ENCODE assay signal across 8 cellular contexts in the genomic region with DNA sequence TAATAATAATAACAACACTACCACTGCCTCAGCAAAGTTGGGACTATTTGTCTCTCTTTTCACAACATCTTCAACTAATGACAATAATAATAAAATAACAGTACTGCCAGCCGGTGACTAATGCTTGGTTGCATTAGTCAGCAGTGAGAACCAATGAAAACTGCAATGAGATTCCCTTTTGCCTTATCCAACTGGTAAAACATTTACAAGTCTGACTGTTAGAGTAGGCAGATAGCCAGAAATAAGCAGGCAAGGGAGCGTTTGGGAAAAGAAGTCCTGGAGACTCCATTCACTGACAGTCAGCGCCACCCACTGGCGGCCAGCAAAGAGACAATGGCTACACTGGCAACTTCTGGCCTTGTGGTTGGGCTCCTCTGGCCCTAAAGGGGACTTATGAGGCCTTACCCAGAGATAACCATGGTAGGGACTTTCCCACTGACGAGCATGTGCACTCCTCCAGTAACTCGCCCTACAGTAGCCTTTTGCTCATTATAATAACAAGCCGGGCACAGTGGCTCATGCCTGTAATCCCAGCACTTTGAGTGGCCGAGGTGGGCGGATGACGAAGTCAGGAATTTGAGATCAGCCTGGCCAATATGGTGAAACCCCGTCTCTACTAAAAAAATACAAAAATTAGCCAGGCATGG. TPM values are rescaled to one million over a fixed set of nuclear protein-coding genes. Genes with fewer than 3 reads are reported as not detected.
DNase-seq lines count a peak whose midpoint lies in the region; ATAC-seq and TF ChIP-seq lines count a peak whose summit lies in the region.

No MANE protein-coding gene starts in this region.

- CTCF ChIA-PET in PC-3 (lab: Charles Lee): interaction anchor here (4.9 kb wide), 1 partner anchor 33 kb away, joined by 44 read pairs; no protein-coding TSS in a partner anchor

- no peaks in the 10 kb centered on the region for H3F3A ChIP-seq in PC-3 (ENCODE audit: low read length, unreplicated experiment)

- no peak overlapping the region for H3K4me3 Mint-ChIP-seq in activated T-cell treated with anti-CD3 and anti-CD28 coated beads, Interleukin-2, amount 50 U/mL, for 72 hours
- H3K4me3 Mint-ChIP-seq in chondrocyte (ENCODE audit: unreplicated experiment): peak overlapping the region; percentile 9

- H3K4me2 ChIP-seq in PC-3 (ENCODE audit: low read length): peak overlapping the region; percentile 76

- peaks cover 25% of the 10 kb centered on the region for H3K4me1 Mint-ChIP-seq in activated T-cell treated with anti-CD3 and anti-CD28 coated beads, Interleukin-2, amount 50 U/mL, for 72 hours (ENCODE audit: low read depth)
- peaks cover 38% of the 10 kb centered on the region for H3K4me1 Mint-ChIP-seq in chondrocyte (ENCODE audit: low read depth)

- peak; percentile 87 for TF ChIP-seq RAD21 in Ishikawa (IDR thresholded peaks at IDR 0.05; ENCODE audit: low read depth)

- H3K79me2 ChIP-seq in PC-3 (ENCODE audit: low read length): peaks cover 16% of the 10 kb centered on the region

- H3K36me3 ChIP-seq in PC-3 (ENCODE audit: low read depth, low read length) (peaks cover 5% of the 10 kb centered on the region; the same call in 1 of the 2 replicates), thoracic aorta (no peaks in the 10 kb centered on the region)

- H2AFZ ChIP-seq in PC-3 (ENCODE audit: low read length): no peak overlapping the region; the same call in 1 of the 2 replicates

- H3K9ac ChIP-seq in PC-3 (ENCODE audit: low read length): peak overlapping the region; percentile 24

- peak overlapping the region; percentile 69 for H3K27ac ChIP-seq in PC-3 (ENCODE audit: low read length)
- H3K27ac ChIP-seq in thoracic aorta: peak overlapping the region; percentile 80 to 84

- H3K27me3 ChIP-seq in PC-3 (ENCODE audit: low read length) (no peaks in the 10 kb centered on the region), thoracic aorta (replicated peaks; ENCODE audit: insufficient read depth) (no peaks in the 10 kb centered on the region)

- TF ChIP-seq CTCF in PC-3 (conservative IDR thresholded peaks at IDR 0.05; ENCODE audit: low read depth, low read length): peak; percentile 94
- peak; percentile 93 for TF ChIP-seq CTCF in chondrocyte (IDR thresholded peaks at IDR 0.05)
- TF ChIP-seq CTCF in thoracic aorta (IDR thresholded peaks at IDR 0.05): peak; percentile 43

- H3K9me2 ChIP-seq in PC-3 (replicated peaks; ENCODE audit: low read length): no peaks in the 10 kb centered on the region

- BruUV-seq in PC-3 (replicated peaks; lab: Mats Ljungman, UMichigan): no TSS peak

- no peak for ATAC-seq in activated T-cell treated with anti-CD3 and anti-CD28 coated beads, Interleukin-2, amount 50 U/mL, for 72 hours (replicated peaks in 1 of 2)
- ATAC-seq in PC-3: peak; percentile 62
- peak; percentile 71 for ATAC-seq in left lobe of liver
- ATAC-seq in thoracic aorta (ENCODE audit: insufficient number of reproducible peaks, low FRiP score, low read depth): peak; percentile 79
- ATAC-seq in HG03135 (IDR thresholded peaks at IDR 0.05; ENCODE audit: unreplicated experiment): no peak

- peaks cover 7% of the 10 kb centered on the region for H4K20me1 ChIP-seq in PC-3 (ENCODE audit: low read length)

- peak; percentile 31 to 32 for DNase-seq in activated T-cell treated with anti-CD3 and anti-CD28 coated beads, Interleukin-2, amount 50 U/mL, for 72 hours
- DNase-seq in activated T-cell treated with anti-CD3 and anti-CD28 coated beads for 4 hours (no peak), PC-3 (peak; percentile 100), chondrocyte (ENCODE audit: low spot score) (no peak), left lobe of liver (ENCODE audit: low spot score) (peak; percentile 87), thoracic aorta (ENCODE audit: low spot score) (peak; percentile 52)

- peaks cover 50% of the 10 kb centered on the region for H3K4me1 ChIP-seq in PC-3 (ENCODE audit: insufficient read depth, low read length)
- H3K4me1 ChIP-seq in thoracic aorta (ENCODE audit: control insufficient read depth in 1 of 2, low read depth in 2 of 2): peaks cover 20 to 28% of the 10 kb centered on the region in 2 donors

- no peaks in the 10 kb centered on the region for H3K9me3 Mint-ChIP-seq in activated T-cell treated with anti-CD3 and anti-CD28 coated beads, Interleukin-2, amount 50 U/mL, for 72 hours
- no peaks in the 10 kb centered on the region for H3K9me3 Mint-ChIP-seq in chondrocyte (ENCODE audit: low read depth)

- POLR2A ChIA-PET in PC-3 (lab: Charles Lee; ENCODE audit: unreplicated experiment): no interaction called here

- peaks cover 19% of the 10 kb centered on the region for H3K27me3 Mint-ChIP-seq in activated T-cell treated with anti-CD3 and anti-CD28 coated beads, Interleukin-2, amount 50 U/mL, for 72 hours (ENCODE audit: low read depth)
- no peaks in the 10 kb centered on the region for H3K27me3 Mint-ChIP-seq in chondrocyte (ENCODE audit: low read depth)

- peaks cover 0 to 2% of the 10 kb centered on the region in 2 donors for H3K36me3 Mint-ChIP-seq in activated T-cell treated with anti-CD3 and anti-CD28 coated beads, Interleukin-2, amount 50 U/mL, for 72 hours (ENCODE audit: insufficient read depth in 2 of 2)
- H3K36me3 Mint-ChIP-seq in chondrocyte (ENCODE audit: low read depth): no peaks in the 10 kb centered on the region

- no peak for TF ChIP-seq EP300 in Ishikawa (IDR thresholded peaks at IDR 0.05; ENCODE audit: borderline replicate concordance)

- H3K9me3 ChIP-seq in PC-3 (ENCODE audit: low read length): no peaks in the 10 kb centered on the region
- H3K9me3 ChIP-seq in thoracic aorta: no peaks in the 10 kb centered on the region

- no peak overlapping the region for H3K27ac Mint-ChIP-seq in activated T-cell treated with anti-CD3 and anti-CD28 coated beads, Interleukin-2, amount 50 U/mL, for 72 hours
- peak overlapping the region; percentile 98 for H3K27ac Mint-ChIP-seq in chondrocyte (ENCODE audit: unreplicated experiment)

- H3K4me3 ChIP-seq in PC-3 (ENCODE audit: low read length): no peak overlapping the region
- no peak overlapping the region for H3K4me3 ChIP-seq in thoracic aorta

- intact Hi-C loops in PC-3 (cut with micrococcal nuclease): loop anchor here (1.0 kb wide), 5 partner anchors 33 to 307 kb away; no protein-coding TSS in a partner anchor

TF ChIP-seq in Ishikawa, 13 proteins besides CTCF, POLR2A, EP300 and RAD21:
- peak; percentile 37; the same call in 1 of the 2 replicates for TF ChIP-seq YY1 (IDR thresholded peaks at IDR 0.05; ENCODE audit: low read depth)
- TF ChIP-seq FOXM1 (IDR thresholded peaks at IDR 0.05; ENCODE audit: borderline replicate concordance, low read depth): no peak
- TF ChIP-seq EGR1 (IDR thresholded peaks at IDR 0.05): no peak
- TF ChIP-seq TEAD4 (IDR thresholded peaks at IDR 0.05): no peak
- peak; percentile 36; the same call in 1 of the 2 replicates for TF ChIP-seq NFIC (IDR thresholded peaks at IDR 0.05)

RNA-seq across cellular contexts. Expression of gene NSFL1C, which starts 3.4 kb away (rescaled TPM):
- total RNA-seq in activated T-cell treated with anti-CD3 and anti-CD28 coated beads, Interleukin-2, amount 50 U/mL, for 72 hours: 10 to 100 TPM; 57.9 to 75.4 TPM
- 170 and 217 TPM in 2 replicates for total RNA-seq in PC-3 (2014; rRNA removed)
- total RNA-seq in chondrocyte: 70.9 to 83.5 TPM (median 75.3 TPM) in 3 replicates
- total RNA-seq in left lobe of liver: 43.5 TPM
- 10 to 100 TPM; 26.9 to 49.7 TPM for total RNA-seq in thoracic aorta

RNA-seq across cellular contexts. Expression of gene SIRPB2, which starts 21.2 kb away (rescaled TPM):
- total RNA-seq in activated T-cell treated with anti-CD3 and anti-CD28 coated beads, Interleukin-2, amount 50 U/mL, for 72 hours: not detected
- total RNA-seq in PC-3 (2014; rRNA removed): 0.52 and 2.1 TPM in 2 replicates
- total RNA-seq in chondrocyte: not detected in 3 replicates
- total RNA-seq in left lobe of liver: 0.50 TPM
- total RNA-seq in thoracic aorta: 10 to 100 TPM; 11.0 to 29.8 TPM

Comparison
In these comparisons a context has a peak if more than half of its experiments do, and no peak if none do; other contexts are left out.
1. DNase-seq: peak in activated T-cell treated with anti-CD3 and anti-CD28 coated beads, Interleukin-2, amount 50 U/mL, for 72 hours (2 of 2), PC-3 (single experiment), left lobe of liver (single experiment) and thoracic aorta (single experiment); none in activated T-cell treated with anti-CD3 and anti-CD28 coated beads for 4 hours (single experiment) and chondrocyte (single experiment).
2. ATAC-seq: peak in PC-3 (single experiment), left lobe of liver (single experiment) and thoracic aorta (single experiment); none in activated T-cell treated with anti-CD3 and anti-CD28 coated beads, Interleukin-2, amount 50 U/mL, for 72 hours (0 of 2) and HG03135 (single experiment).
3. CTCF ChIP-seq: peak in every context shown above with its lines; median percentile 94 in PC-3; 93 in chondrocyte; 43 in thoracic aorta.